In the genomic region with DNA sequence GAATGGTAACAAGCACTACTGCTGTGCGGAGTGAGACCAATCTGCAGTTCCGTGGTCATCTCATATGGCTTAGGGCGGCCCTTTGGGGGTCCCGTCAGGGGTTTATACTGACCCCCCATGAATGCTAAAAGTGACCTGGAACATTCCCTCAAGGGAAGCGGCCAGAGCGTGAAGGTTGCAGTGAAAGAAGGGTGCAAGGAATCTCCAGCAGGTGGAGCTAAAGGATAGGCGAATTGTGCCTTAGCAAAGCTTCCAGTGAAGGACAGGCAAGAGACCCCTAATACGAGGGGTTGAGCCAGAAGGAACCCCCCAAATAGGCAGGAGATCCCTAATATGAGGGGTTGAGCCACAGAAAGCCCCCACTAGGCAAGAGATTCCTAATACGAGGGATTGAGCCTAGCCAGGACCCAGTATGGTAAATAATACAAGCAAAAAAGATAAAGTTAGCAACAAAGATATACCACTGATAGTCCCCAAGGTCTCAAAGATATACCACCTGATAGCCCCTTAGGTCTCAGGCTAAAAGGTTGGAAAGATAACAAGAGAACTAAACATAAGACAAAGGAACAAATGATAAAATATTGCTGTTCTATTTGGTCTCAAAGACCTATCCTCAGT, we compare ENCODE assay signal across 9 cellular contexts. TPM values are rescaled to one million over a fixed set of nuclear protein-coding genes. Genes with fewer than 3 reads are reported as not detected.
DNase-seq lines count a peak whose midpoint lies in the region; ATAC-seq and TF ChIP-seq lines count a peak whose summit lies in the region.
"Had no signal": no experiment of that assay in that cellular context is flagged by ENCODE, and none has a peak within 500 bp of the region (broad histone marks: within the 10 kb centered on the region; RNA-seq: fewer than 3 reads in every experiment).

No MANE protein-coding gene starts in this region.

- POLR2A ChIA-PET in IMR-90 (lab: Charles Lee; ENCODE audit: unreplicated experiment): no interaction called here

- H3K36me3 ChIP-seq in IMR-90 (ENCODE audit: control insufficient read depth, insufficient read depth, low read length) (peaks cover 9% of the 10 kb centered on the region), cardiac muscle cell (no peaks in the 10 kb centered on the region)

- H3K9me3 ChIP-seq in IMR-90 (ENCODE audit: control insufficient read depth, insufficient read depth, low read length) (peaks cover 2% of the 10 kb centered on the region; the same call in 1 of the 2 replicates), cardiac muscle cell (ENCODE audit: low read depth) (no peaks in the 10 kb centered on the region)

- H3K4me3 Mint-ChIP-seq in activated naive CD4-positive, alpha-beta T cell treated with anti-CD3 and anti-CD28 coated beads, Interleukin-2, amount 50 U/mL, for 24 hours: no peak overlapping the region

- DNase-seq in DMS114 treated with DMSO at 0.1 percent for 48 hours (lab: John Stamatoyannopoulos, UW; ENCODE audit: unreplicated experiment) (peak; percentile 68), IMR-90 (peak; percentile 62), RPMI7951 (ENCODE audit: low read depth) (peak; percentile 59), cardiac muscle cell (ENCODE audit: low read depth in 1 of 2, low spot score in 1 of 2) (peak; percentile 69 to 73), renal cortical epithelial cell (ENCODE audit: low read depth) (peak; percentile 64)

- intact Hi-C loops in IMR-90 (cut with micrococcal nuclease): loop anchor here (1.0 to 2.0 kb wide), 2 partner anchors 163 to 275 kb away; no protein-coding TSS in a partner anchor

- in situ Hi-C loops in IMR-90 (cut with MboI; ENCODE audit: low sequenced_read_pairs): loop anchor here (5.0 to 10.0 kb wide), 2 partner anchors 164 to 271 kb away; no protein-coding TSS in a partner anchor

- H2BK5ac ChIP-seq in IMR-90 (ENCODE audit: low read depth, low read length, poor library complexity, severe bottlenecking): no peak overlapping the region

- H3K4me1 Mint-ChIP-seq in activated naive CD4-positive, alpha-beta T cell treated with anti-CD3 and anti-CD28 coated beads, Interleukin-2, amount 50 U/mL, for 24 hours: peaks cover 31% of the 10 kb centered on the region

- no peak overlapping the region for H2AK5ac ChIP-seq in IMR-90 (ENCODE audit: low read depth, low read length)

- H3K36me3 Mint-ChIP-seq in activated naive CD4-positive, alpha-beta T cell treated with anti-CD3 and anti-CD28 coated beads, Interleukin-2, amount 50 U/mL, for 24 hours: peaks cover 5% of the 10 kb centered on the region

- peak; percentile 89 for TF ChIP-seq RAD21 in IMR-90 (IDR thresholded peaks at IDR 0.05; ENCODE audit: low read length)

- no peak overlapping the region for H3K9ac ChIP-seq in IMR-90 (ENCODE audit: low read depth, low read length)

- no peaks in the 10 kb centered on the region for H3K4me1 ChIP-seq in IMR-90 (ENCODE audit: control insufficient read depth, insufficient read depth, low read length)
- peaks cover 2% of the 10 kb centered on the region for H3K4me1 ChIP-seq in cardiac muscle cell (ENCODE audit: low read depth)

- peak overlapping the region; percentile 6 for H3K27ac Mint-ChIP-seq in activated naive CD4-positive, alpha-beta T cell treated with anti-CD3 and anti-CD28 coated beads, Interleukin-2, amount 50 U/mL, for 24 hours

- no peak overlapping the region for H3K4ac ChIP-seq in IMR-90 (ENCODE audit: low read depth, low read length)

- dilution Hi-C loops in IMR-90 (cut with HindIII; ENCODE audit: low sequenced_read_pairs, unreplicated experiment): no loop called here

- H2BK120ac ChIP-seq in IMR-90 (ENCODE audit: low read depth, low read length): no peak overlapping the region

- WGBS in IMR-90 (ENCODE audit: extremely low coverage in 2 of 2, insufficient read length in 1 of 2), 2 experiments: 11% methylated on average over 3 of the region's 9 CpGs; no CpG with 5 or more reads in 1 of the 2 experiments

- no peaks in the 10 kb centered on the region for H3K27me3 ChIP-seq in IMR-90 (ENCODE audit: control insufficient read depth, insufficient read depth, low read length)
- H3K27me3 ChIP-seq in cardiac muscle cell: no peaks in the 10 kb centered on the region

- no peaks in the 10 kb centered on the region for H4K20me1 ChIP-seq in IMR-90 (ENCODE audit: insufficient read depth, low read length)

- TF ChIP-seq CTCF in IMR-90 (conservative IDR thresholded peaks at IDR 0.05; ENCODE audit: low read depth, low read length) (peak; percentile 85), cardiac muscle cell (IDR thresholded peaks at IDR 0.05; ENCODE audit: low read depth, low read length) (peak; percentile 88)

- CTCF ChIA-PET in IMR-90 (lab: Yijun Ruan, JAX): interaction anchor here (0.6 to 1.7 kb wide), 6 partner anchors 8 to 271 kb away, joined by 4 to 25 read pairs (median 4); partner anchors contain the start of genes CCDC51 and TMA7

- no peak overlapping the region for H2AK9ac ChIP-seq in IMR-90 (replicated peaks; ENCODE audit: low read depth, low read length, poor library complexity)

- H2AFZ ChIP-seq in IMR-90 (replicated peaks; ENCODE audit: low read length, poor library complexity): peak overlapping the region; percentile 64

- H3K14ac ChIP-seq in IMR-90 (replicated peaks; ENCODE audit: low read depth, low read length): no peak overlapping the region

- H3K79me1 ChIP-seq in IMR-90 (ENCODE audit: low read depth in 1 of 2, low read length in 2 of 2): no peaks in the 10 kb centered on the region

- H4K5ac ChIP-seq in IMR-90 (ENCODE audit: low read depth, low read length): no peak overlapping the region

- no TSS peak for BruUV-seq in IMR-90 (replicated peaks; lab: Mats Ljungman, UMichigan)

- H3K23ac ChIP-seq in IMR-90 (ENCODE audit: low read depth, low read length): no peak overlapping the region

- no peak overlapping the region for H3K18ac ChIP-seq in IMR-90 (ENCODE audit: low read depth, low read length)

- H3K4me3 ChIP-seq in IMR-90 (ENCODE audit: insufficient read depth, low read depth, low read length): no peak overlapping the region
- no peak overlapping the region for H3K4me3 ChIP-seq in cardiac muscle cell

- no peak overlapping the region for H4K8ac ChIP-seq in IMR-90 (ENCODE audit: low read depth in 2 of 2, low read length in 2 of 2)

- H4K91ac ChIP-seq in IMR-90 (ENCODE audit: insufficient read depth, low read depth, low read length): no peak overlapping the region

- H3K9me1 ChIP-seq in IMR-90 (ENCODE audit: insufficient read depth, low read length): no peaks in the 10 kb centered on the region

- H3K9me3 Mint-ChIP-seq in activated naive CD4-positive, alpha-beta T cell treated with anti-CD3 and anti-CD28 coated beads, Interleukin-2, amount 50 U/mL, for 24 hours: no peaks in the 10 kb centered on the region
- H3K9me3 Mint-ChIP-seq: activated naive CD4-positive, alpha-beta T cell treated with anti-CD3 and anti-CD28 coated beads, Interleukin-2, amount 50 U/mL, for 72 hours had no signal

- no peak overlapping the region for H3K4me2 ChIP-seq in IMR-90 (ENCODE audit: low read depth, low read length)

- ATAC-seq in IMR-90 (ENCODE audit: low read depth): peak; percentile 92
- no peak for ATAC-seq in GM18505 (IDR thresholded peaks at IDR 0.05; ENCODE audit: unreplicated experiment)
- ATAC-seq in GM18517 (IDR thresholded peaks at IDR 0.05; ENCODE audit: unreplicated experiment): no peak
- ATAC-seq: activated naive CD4-positive, alpha-beta T cell treated with anti-CD3 and anti-CD28 coated beads, Interleukin-2, amount 50 U/mL, for 72 hours had no signal

- no peak overlapping the region for H3K27ac ChIP-seq in IMR-90 (ENCODE audit: insufficient read depth, low read length)
- H3K27ac ChIP-seq in cardiac muscle cell: no peak overlapping the region

- no peak overlapping the region for H3K56ac ChIP-seq in IMR-90 (ENCODE audit: extremely low read depth, insufficient read depth, low read length)

- H2BK20ac ChIP-seq in IMR-90 (ENCODE audit: low read depth, low read length): no peak overlapping the region

- no peaks in the 10 kb centered on the region for H3K27me3 Mint-ChIP-seq in activated naive CD4-positive, alpha-beta T cell treated with anti-CD3 and anti-CD28 coated beads, Interleukin-2, amount 50 U/mL, for 24 hours

- TF ChIP-seq POLR2A in IMR-90 (IDR thresholded peaks at IDR 0.05; ENCODE audit: low read depth, low read length) (0 out of 2 replicates have a peak, but pooled peaks have one; percentile 31), GM18505 (IDR thresholded peaks at IDR 0.05; ENCODE audit: borderline replicate concordance, extremely low read depth, insufficient read depth, insufficient read length) (no peak)

- H2BK15ac ChIP-seq in IMR-90 (ENCODE audit: low read depth, low read length): no peak overlapping the region

RNA-seq across cellular contexts. Expression of gene NME6, which starts 27.5 kb away (rescaled TPM):
- 15.6 and 23.3 TPM in 2 replicates for total RNA-seq in IMR-90 (2012; rRNA removed)
- polyA plus RNA-seq in IMR-90 (2012; rRNA removed): 23.0 and 24.8 TPM in 2 replicates
- polyA plus RNA-seq in IMR-90 (2012; cell fraction: cytosol; rRNA removed): 20.1 and 28.6 TPM in 2 replicates
- polyA plus RNA-seq in IMR-90 (2012; cell fraction: nucleus; rRNA removed; ENCODE audit: low replicate concordance): 9.1 and 11.1 TPM in 2 replicates
- 28.5 and 38.1 TPM in 2 replicates for total RNA-seq in RPMI7951 (2014; rRNA removed; shearing (Covaris generic))
- total RNA-seq in cardiac muscle cell: 40.5 and 42.1 TPM in 2 replicates
- polyA plus RNA-seq in cardiac muscle cell: 65.6 and 69.8 TPM in 2 replicates
- total RNA-seq in renal cortical epithelial cell: 29.7 and 45.7 TPM in 2 replicates

RNA-seq across cellular contexts. Expression of gene ZNF589, which starts 32.8 kb away (rescaled TPM):
- total RNA-seq in IMR-90 (2012; rRNA removed) (3.9 and 4.7 TPM in 2 replicates), cardiac muscle cell (9.1 and 19.4 TPM in 2 replicates), renal cortical epithelial cell (2.3 and 6.6 TPM in 2 replicates)
- polyA plus RNA-seq in IMR-90 (2012; rRNA removed) (3.3 and 4.4 TPM in 2 replicates), cardiac muscle cell (15.0 and 15.3 TPM in 2 replicates)
- 0.65 and 1.8 TPM in 2 replicates for polyA plus RNA-seq in IMR-90 (2012; cell fraction: cytosol; rRNA removed)
- polyA plus RNA-seq in IMR-90 (2012; cell fraction: nucleus; rRNA removed; ENCODE audit: low replicate concordance): 4.2 and 21.1 TPM in 2 replicates
- total RNA-seq in RPMI7951 (2014; rRNA removed; shearing (Covaris generic)): 2.9 and 3.0 TPM in 2 replicates

RNA-seq across cellular contexts. Expression of gene CAMP, which starts 50.4 kb away (rescaled TPM):
- total RNA-seq in IMR-90 (2012; rRNA removed): not detected in 2 replicates
- not detected in 2 replicates for polyA plus RNA-seq in IMR-90 (2012; rRNA removed)
- not detected in 2 replicates for polyA plus RNA-seq in IMR-90 (2012; cell fraction: cytosol; rRNA removed)
- not detected in 2 replicates for polyA plus RNA-seq in IMR-90 (2012; cell fraction: nucleus; rRNA removed; ENCODE audit: low replicate concordance)
- total RNA-seq in RPMI7951 (2014; rRNA removed; shearing (Covaris generic)): 0.20 TPM in 1 of 2 replicates, not detected in the other
- total RNA-seq in cardiac muscle cell: not detected in 2 replicates
- polyA plus RNA-seq in cardiac muscle cell: not detected in 2 replicates
- total RNA-seq in renal cortical epithelial cell: 0.25 TPM in 1 of 2 replicates, not detected in the other
- total RNA-seq: activated naive CD4-positive, alpha-beta T cell treated with anti-CD3 and anti-CD28 coated beads, Interleukin-2, amount 50 U/mL, for 72 hours had no signal

RNA-seq across cellular contexts. Expression of gene SPINK8, which starts 59.8 kb away (rescaled TPM):
- total RNA-seq in IMR-90 (2012; rRNA removed): not detected in 2 replicates
- not detected in 2 replicates for polyA plus RNA-seq in IMR-90 (2012; rRNA removed)
- polyA plus RNA-seq in IMR-90 (2012; cell fraction: cytosol; rRNA removed): not detected in 2 replicates
- not detected in 2 replicates for polyA plus RNA-seq in IMR-90 (2012; cell fraction: nucleus; rRNA removed; ENCODE audit: low replicate concordance)
- total RNA-seq in RPMI7951 (2014; rRNA removed; shearing (Covaris generic)): not detected in 2 replicates
- total RNA-seq in cardiac muscle cell: not detected in 2 replicates
- polyA plus RNA-seq in cardiac muscle cell: not detected in 2 replicates
- total RNA-seq in renal cortical epithelial cell: not detected in 2 replicates
- total RNA-seq: activated naive CD4-positive, alpha-beta T cell treated with anti-CD3 and anti-CD28 coated beads, Interleukin-2, amount 50 U/mL, for 72 hours had no signal
